In genomic region chr7:140696024-140696678, GRCh38 we compare ENCODE assay signal across 8 cellular contexts. TPM values are rescaled to one million over a fixed set of nuclear protein-coding genes. Genes with fewer than 3 reads are reported as not detected.
DNase-seq lines count a peak whose midpoint lies in the region; ATAC-seq and TF ChIP-seq lines count a peak whose summit lies in the region.

No MANE protein-coding gene starts in this region.

- CTCF ChIA-PET in RWPE1 (lab: Yijun Ruan, JAX), result no interaction called here

- H3K9me3 Mint-ChIP-seq in activated naive CD8-positive, alpha-beta T cell treated with anti-CD3 and anti-CD28 coated beads, Interleukin-2, amount 50 U/mL, for 24 hours, result no peaks in the 10 kb centered on the region
- H3K9me3 Mint-ChIP-seq in type B pancreatic cell, result no peaks in the 10 kb centered on the region

- WGBS in heart left ventricle, 4 donors, result 20 to 26% (median 21%) methylated on average over 20 to 23 of the region's 23 CpGs

- peaks cover 46% of the 10 kb centered on the region for H3K4me1 Mint-ChIP-seq in activated naive CD8-positive, alpha-beta T cell treated with anti-CD3 and anti-CD28 coated beads, Interleukin-2, amount 50 U/mL, for 24 hours
- peaks cover 31% of the 10 kb centered on the region for H3K4me1 Mint-ChIP-seq in type B pancreatic cell (ENCODE audit: unreplicated experiment)

- DNase-seq in ELR (ENCODE audit: low read depth) (peak; percentile 93), RWPE1 (ENCODE audit: low spot score) (peak; percentile 92), heart left ventricle (peak; percentile 96 to 99 (median 97)), posterior cingulate gyrus (peak in 9 of 10 donors; percentile 92 to 99 (median 97)), type B pancreatic cell (ENCODE audit: extremely low spot score, unreplicated experiment) (peak; percentile 93)
- DNase-seq in activated naive CD8-positive, alpha-beta T cell treated with anti-CD3 and anti-CD28 coated beads, Interleukin-2, amount 50 U/mL, for 24 hours, result peak; percentile 97

- H3K27me3 Mint-ChIP-seq in activated naive CD8-positive, alpha-beta T cell treated with anti-CD3 and anti-CD28 coated beads, Interleukin-2, amount 50 U/mL, for 24 hours, result no peaks in the 10 kb centered on the region
- H3K27me3 Mint-ChIP-seq in type B pancreatic cell, result no peaks in the 10 kb centered on the region

- peak overlapping the region; percentile 99 for H3K27ac Mint-ChIP-seq in activated naive CD8-positive, alpha-beta T cell treated with anti-CD3 and anti-CD28 coated beads, Interleukin-2, amount 50 U/mL, for 24 hours
- H3K27ac Mint-ChIP-seq in type B pancreatic cell, result peak overlapping the region; percentile 99

- no peak for TF ChIP-seq POLR2A in heart left ventricle (IDR thresholded peaks at IDR 0.05)

- H3K36me3 ChIP-seq in heart left ventricle, result peaks cover 0 to 16% (median 9%) of the 10 kb centered on the region in 9 donors

- peaks cover 17% of the 10 kb centered on the region for H3K36me3 Mint-ChIP-seq in activated naive CD8-positive, alpha-beta T cell treated with anti-CD3 and anti-CD28 coated beads, Interleukin-2, amount 50 U/mL, for 24 hours (ENCODE audit: low read depth)
- peaks cover 12% of the 10 kb centered on the region for H3K36me3 Mint-ChIP-seq in type B pancreatic cell

- no peak for TF ChIP-seq CTCF in RWPE1 (conservative IDR thresholded peaks at IDR 0.05; ENCODE audit: low read depth)
- TF ChIP-seq CTCF in heart left ventricle (IDR thresholded peaks at IDR 0.05), result no peak
- no peak for TF ChIP-seq CTCF in type B pancreatic cell (conservative IDR thresholded peaks at IDR 0.05)

- peak overlapping the region; percentile 99 for H3K4me3 Mint-ChIP-seq in activated naive CD8-positive, alpha-beta T cell treated with anti-CD3 and anti-CD28 coated beads, Interleukin-2, amount 50 U/mL, for 24 hours
- peak overlapping the region; percentile 99 for H3K4me3 Mint-ChIP-seq in type B pancreatic cell

- intact Hi-C loops in heart left ventricle (cut with DNase I) (loop anchor here in 3 of 10 donors (10.0 kb wide), 2 partner anchors 229 to 319 kb away; partner anchors contain the start of genes BRAF (in 3 of the 3) and MRPS33 (in 1 of the 3)), posterior cingulate gyrus (cut with DNase I) (no loop called here)

- ATAC-seq in HG03097 (IDR thresholded peaks at IDR 0.05; ENCODE audit: low FRiP score, unreplicated experiment) (peak; percentile 90), heart left ventricle (peak in 3 of 4 donors; percentile 97 to 98 (median 97)), GM19023 (IDR thresholded peaks at IDR 0.05; ENCODE audit: unreplicated experiment) (no peak)
- ATAC-seq in activated naive CD8-positive, alpha-beta T cell treated with anti-CD3 and anti-CD28 coated beads, Interleukin-2, amount 50 U/mL, for 24 hours, result no peak

- H3K4me3 ChIP-seq in heart left ventricle, result peak overlapping the region; percentile 49 to 91 (median 82)

- POLR2A ChIA-PET in RWPE1 (lab: Yijun Ruan, JAX; ENCODE audit: low non-redundant PET), result interaction anchor here (0.6 kb wide), 1 partner anchor 149 kb away, joined by 3 read pairs; no protein-coding TSS in a partner anchor

- no peaks in the 10 kb centered on the region for H3K27me3 ChIP-seq in heart left ventricle

- H3K4me1 ChIP-seq in heart left ventricle, result peaks cover 4 to 32% (median 23%) of the 10 kb centered on the region in 12 donors

- H3K9me3 ChIP-seq in heart left ventricle, result no peaks in the 10 kb centered on the region

- H3K27ac ChIP-seq in RWPE1 (peak overlapping the region; percentile 87), heart left ventricle (peak overlapping the region; percentile 90 to 99 (median 96))

RNA-seq across cellular contexts. Expression of gene NDUFB2, which starts 0.4 kb away (rescaled TPM):
- total RNA-seq in heart left ventricle (1,000 to 10,000 TPM in 1 of 9 donors, 100 to 1,000 TPM in 8; 458 to 1,005 (median 615) TPM), type B pancreatic cell (ENCODE audit: low replicate concordance) (179 and 258 TPM in 2 replicates)
- polyA plus RNA-seq in heart left ventricle, result 100 to 1,000 TPM; 525 to 727 TPM

RNA-seq across cellular contexts. Expression of gene ADCK2, which starts 23.4 kb away (rescaled TPM):
- total RNA-seq in heart left ventricle, result 10 to 100 TPM in 6 of 9 donors, 1 to 10 TPM in 3; 6.8 to 18.3 (median 10.5) TPM
- polyA plus RNA-seq in heart left ventricle, result 10 to 100 TPM in 1 of 2 donors, 1 to 10 TPM in 1; 5.3 to 15.4 TPM
- total RNA-seq in type B pancreatic cell (ENCODE audit: low replicate concordance), result 16.3 and 29.5 TPM in 2 replicates

RNA-seq across cellular contexts. Expression of gene DENND2A, which starts 55.5 kb away (rescaled TPM):
- total RNA-seq in heart left ventricle (10 to 100 TPM in 6 of 9 donors, 1 to 10 TPM in 3; 6.7 to 17.9 (median 10.8) TPM), type B pancreatic cell (ENCODE audit: low replicate concordance) (6.2 and 25.4 TPM in 2 replicates)
- polyA plus RNA-seq in heart left ventricle, result 1 to 10 TPM; 4.6 to 6.2 TPM

Comparison
In these comparisons a context has a peak if more than half of its experiments do, and no peak if none do; other contexts are left out.
1. ATAC-seq: peak in HG03097 (single experiment) and heart left ventricle (3 of 4); none in activated naive CD8-positive, alpha-beta T cell treated with anti-CD3 and anti-CD28 coated beads, Interleukin-2, amount 50 U/mL, for 24 hours (single experiment) and GM19023 (single experiment).
2. Peak in every context shown above with its lines, with median percentiles within 50 percentile points of each other: DNase-seq.